Comparison of ENCODE assay signal across 28 cellular contexts in genomic region chrX:119659522-119659921, GRCh38. TPM values are rescaled to one million over a fixed set of nuclear protein-coding genes. Genes with fewer than 3 reads are reported as not detected.
A peak's percentile ranks its signal among the peaks of the same experiment; 100 is the strongest.
DNase-seq lines count a peak whose midpoint lies in the region; ATAC-seq and TF ChIP-seq lines count a peak whose summit lies in the region.
"Had no signal": no experiment of that assay in that cellular context is flagged by ENCODE, and none has a peak within 500 bp of the region (broad histone marks: within the 10 kb centered on the region; RNA-seq: fewer than 3 reads in every experiment).

No MANE protein-coding gene starts in this region.

- no peak for DNase-seq in activated T-cell treated with anti-CD3 and anti-CD28 coated beads, Interleukin-2, amount 50 U/mL, for 4 hours
- no peak for DNase-seq in activated T-cell treated with anti-CD3 and anti-CD28 coated beads, Interleukin-2, amount 50 U/mL, for 1 hour
- no peak for DNase-seq in natural killer cell
- no peak for DNase-seq in NCI-H1417 (lab: John Stamatoyannopoulos, UW)
- DNase-seq: ACHN; activated CD8-positive, alpha-beta memory T cell treated with anti-CD3 and anti-CD28 coated beads for 24 hours; amygdala; Calu3; DND-41; effector CD4-positive, alpha-beta T cell; glutamatergic neuron; KBM-7; kidney; midbrain; NCI-H1105; NCI-H2029; NCI-H526 treated with DMSO at 0.1 percent for 48 hours; pancreas; SHP77; stimulated activated CD4-positive, alpha-beta T cell treated with anti-CD3 and anti-CD28 coated beads, Interleukin-2, amount 100 ng/mL, for 24 hours; T1000; upper lobe of right lung had no signal

- no peaks in the 10 kb centered on the region for H3K9me3 Mint-ChIP-seq in activated T-cell treated with anti-CD3 and anti-CD28 coated beads, Interleukin-2, amount 50 U/mL, for 4 hours
- H3K9me3 Mint-ChIP-seq in IgD-negative memory B cell (no peaks in the 10 kb centered on the region), natural killer cell (no peaks in the 10 kb centered on the region)
- H3K9me3 Mint-ChIP-seq in activated naive CD8-positive, alpha-beta T cell (ENCODE audit: low read depth): no peaks in the 10 kb centered on the region

- peak overlapping the region; percentile 47 for H3K4me3 Mint-ChIP-seq in activated T-cell treated with anti-CD3 and anti-CD28 coated beads, Interleukin-2, amount 50 U/mL, for 4 hours
- H3K4me3 Mint-ChIP-seq in IgD-negative memory B cell: no peak overlapping the region
- H3K4me3 Mint-ChIP-seq in activated naive CD8-positive, alpha-beta T cell: no peak overlapping the region
- no peak overlapping the region for H3K4me3 Mint-ChIP-seq in natural killer cell
- H3K4me3 Mint-ChIP-seq: neural crest cell had no signal

- intact Hi-C loops in natural killer cell (cut with micrococcal nuclease): no loop called here

- TF ChIP-seq CTCF in natural killer cell (IDR thresholded peaks at IDR 0.05): no peak

- no peaks in the 10 kb centered on the region for H3K27me3 Mint-ChIP-seq in activated T-cell treated with anti-CD3 and anti-CD28 coated beads, Interleukin-2, amount 50 U/mL, for 4 hours (ENCODE audit: low read depth)
- no peaks in the 10 kb centered on the region for H3K27me3 Mint-ChIP-seq in IgD-negative memory B cell
- no peaks in the 10 kb centered on the region for H3K27me3 Mint-ChIP-seq in activated naive CD8-positive, alpha-beta T cell
- H3K27me3 Mint-ChIP-seq in natural killer cell (ENCODE audit: low read depth in 2 of 2): no peaks in the 10 kb centered on the region

- H3K27ac Mint-ChIP-seq in IgD-negative memory B cell (peak overlapping the region in 2 of 3 donors; percentile 6 to 73), natural killer cell (peak overlapping the region; percentile 34 to 66)
- H3K27ac Mint-ChIP-seq in activated naive CD8-positive, alpha-beta T cell: peak overlapping the region; percentile 75

- peaks cover 25% of the 10 kb centered on the region for H3K36me3 Mint-ChIP-seq in activated T-cell treated with anti-CD3 and anti-CD28 coated beads, Interleukin-2, amount 50 U/mL, for 4 hours (ENCODE audit: insufficient read depth)
- H3K36me3 Mint-ChIP-seq in IgD-negative memory B cell (peaks cover 17% of the 10 kb centered on the region), natural killer cell (peaks cover 17% of the 10 kb centered on the region)
- peaks cover 6% of the 10 kb centered on the region for H3K36me3 Mint-ChIP-seq in activated naive CD8-positive, alpha-beta T cell

- H3K4me1 Mint-ChIP-seq in activated T-cell treated with anti-CD3 and anti-CD28 coated beads, Interleukin-2, amount 50 U/mL, for 4 hours (ENCODE audit: low read depth): peaks cover 45% of the 10 kb centered on the region
- H3K4me1 Mint-ChIP-seq in IgD-negative memory B cell (peaks cover 13 to 23% (median 22%) of the 10 kb centered on the region in 3 donors), natural killer cell (peaks cover 14% of the 10 kb centered on the region in 2 donors)
- H3K4me1 Mint-ChIP-seq in activated naive CD8-positive, alpha-beta T cell (ENCODE audit: low read depth): peaks cover 38% of the 10 kb centered on the region

- no peak for ATAC-seq in activated T-cell treated with anti-CD3 and anti-CD28 coated beads, Interleukin-2, amount 50 U/mL, for 4 hours
- no peak for ATAC-seq in natural killer cell
- ATAC-seq in HG03460 (IDR thresholded peaks at IDR 0.05; ENCODE audit: unreplicated experiment): no peak
- no peak for ATAC-seq in GM19452 (IDR thresholded peaks at IDR 0.05; ENCODE audit: unreplicated experiment)
- ATAC-seq: Panc1, pancreas, upper lobe of right lung had no signal

RNA-seq across cellular contexts. Expression of gene SEPTIN6, which starts 33.4 kb away (rescaled TPM):
- total RNA-seq in activated T-cell treated with anti-CD3 and anti-CD28 coated beads, Interleukin-2, amount 50 U/mL, for 4 hours: 100 to 1,000 TPM; 100 to 131 (median 104) TPM
- 241 TPM for polyA plus RNA-seq in IgD-negative memory B cell
- 100 to 1,000 TPM; 138 to 202 (median 158) TPM for total RNA-seq in natural killer cell

RNA-seq across cellular contexts. Expression of gene NKRF, which starts 53.3 kb away (rescaled TPM):
- total RNA-seq in activated T-cell treated with anti-CD3 and anti-CD28 coated beads, Interleukin-2, amount 50 U/mL, for 4 hours: 10 to 100 TPM; 27.4 to 30.0 (median 28.9) TPM
- 7.1 TPM for polyA plus RNA-seq in IgD-negative memory B cell
- total RNA-seq in natural killer cell: 1 to 10 TPM; 6.7 to 9.2 (median 6.9) TPM
